16 cellular contexts compared by ENCODE assay signal in genomic region chr6:45569210-45569945, GRCh38.
DNase-seq lines count a peak whose midpoint lies in the region; ATAC-seq, FAIRE-seq and TF ChIP-seq lines count a peak whose summit lies in the region.
"Had no signal": no experiment of that assay in that cellular context is flagged by ENCODE, and none has a peak within 500 bp of the region (broad histone marks: within the 10 kb centered on the region; RNA-seq: fewer than 3 reads in every experiment).

No MANE protein-coding gene starts in this region.

- no peak for FAIRE-seq in urothelium cell line (lab: Jason Lieb, UNC)
- FAIRE-seq: A204.1, GM18507 had no signal

- peak; percentile 8 for DNase-seq in NCI-H510A treated with DMSO at 0.1 percent for 48 hours (lab: John Stamatoyannopoulos, UW)
- DNase-seq in NCI-H510A (lab: John Stamatoyannopoulos, UW) = no peak
- peak; percentile 82 for DNase-seq in NCI-H82 (lab: John Stamatoyannopoulos, UW)
- DNase-seq in left cardiac atrium = no peak
- DNase-seq in retinal pigment epithelial cell (ENCODE audit: low read depth) = peak; percentile 96
- DNase-seq in stimulated activated CD4-positive, alpha-beta T cell treated with anti-CD3 and anti-CD28 coated beads, Interleukin-4, amount 100 ng/mL, for 24 hours = no peak
- DNase-seq in GM19238 (ENCODE audit: insufficient read length, low spot score) = no peak
- no peak for DNase-seq in urothelium cell line (ENCODE audit: low spot score)
- DNase-seq: immature natural killer cell, NCI-H1092, NCI-H226 had no signal

- no peak overlapping the region for H3K4me3 ChIP-seq in retinal pigment epithelial cell (ENCODE audit: low read length)
- H3K4me3 ChIP-seq: gastroesophageal sphincter, prostate gland, tibial nerve had no signal

- intact Hi-C loops in left cardiac atrium (cut with DNase I) = no loop called here

- TF ChIP-seq CTCF in retinal pigment epithelial cell (conservative IDR thresholded peaks at IDR 0.05; ENCODE audit: low read depth, low read length) = no peak

- peak; percentile 59 to 78 for ATAC-seq in left cardiac atrium
- ATAC-seq: gastroesophageal sphincter had no signal

Comparison
In these comparisons a context has a peak if more than half of its experiments do, and no peak if none do; other contexts are left out.
1. DNase-seq: peak in NCI-H510A treated with DMSO at 0.1 percent for 48 hours (single experiment), NCI-H82 (single experiment) and retinal pigment epithelial cell (single experiment); none in NCI-H510A (single experiment), left cardiac atrium (single experiment), stimulated activated CD4-positive, alpha-beta T cell treated with anti-CD3 and anti-CD28 coated beads, Interleukin-4, amount 100 ng/mL, for 24 hours (single experiment), GM19238 (single experiment) and urothelium cell line (single experiment).